ENCODE assay signal across 1 cellular context in genomic region chr20:53157443-53158408, GRCh38.
A peak's percentile ranks its signal among the peaks of the same experiment; 100 is the strongest.
TF ChIP-seq lines count a peak whose summit lies in the region.

No MANE protein-coding gene starts in this region.

TF ChIP-seq in K562, 482 proteins besides CTCF, POLR2A, EP300 and RAD21 (continued from another document):
- TF ChIP-seq ETS1 (conservative IDR thresholded peaks at IDR 0.05; ENCODE audit: control insufficient read depth, low read depth, low read length), result no peak
- TF ChIP-seq ZBTB49 (CRISPR knock-in tag; IDR thresholded peaks at IDR 0.05; ENCODE audit: borderline replicate concordance), result no peak
- no peak for TF ChIP-seq CREB3L1 (IDR thresholded peaks at IDR 0.05; ENCODE audit: borderline replicate concordance, low read depth)
- no peak for TF ChIP-seq PCBP2 (IDR thresholded peaks at IDR 0.05; ENCODE audit: low read depth, low read length, poor library complexity, severe bottlenecking)
- no peak for TF ChIP-seq LARP7 (IDR thresholded peaks at IDR 0.05)
- TF ChIP-seq ERF (CRISPR knock-in tag; IDR thresholded peaks at IDR 0.05), result no peak
- no peak for TF ChIP-seq ZFP36 (IDR thresholded peaks at IDR 0.05; ENCODE audit: low read depth, low read length, partially characterized antibody)
- no peak for TF ChIP-seq THAP12 (CRISPR knock-in tag; IDR thresholded peaks at IDR 0.05)
- no peak for TF ChIP-seq FOXO4 (CRISPR knock-in tag; IDR thresholded peaks at IDR 0.05)
- TF ChIP-seq ZBTB5 (IDR thresholded peaks at IDR 0.05), result no peak
- no peak for TF ChIP-seq HEY1 (CRISPR knock-in tag; IDR thresholded peaks at IDR 0.05; ENCODE audit: borderline replicate concordance)
- TF ChIP-seq ATF2 (CRISPR knock-in tag; IDR thresholded peaks at IDR 0.05), result no peak
- no peak for TF ChIP-seq MYBL2 (IDR thresholded peaks at IDR 0.05; ENCODE audit: low read depth)
- TF ChIP-seq MYBL2 (CRISPR knock-in tag; IDR thresholded peaks at IDR 0.05; ENCODE audit: borderline replicate concordance), result no peak
- TF ChIP-seq SOX6 (IDR thresholded peaks at IDR 0.05), result no peak
- no peak for TF ChIP-seq RAD51 (IDR thresholded peaks at IDR 0.05; ENCODE audit: borderline replicate concordance, low read depth)
- no peak for TF ChIP-seq ZBTB8A (IDR thresholded peaks at IDR 0.05; ENCODE audit: partially characterized antibody)
- TF ChIP-seq RBM22 (IDR thresholded peaks at IDR 0.05; ENCODE audit: low read depth, low read length, poor library complexity, severe bottlenecking), result no peak
- no peak for TF ChIP-seq ZBTB1 (CRISPR knock-in tag; IDR thresholded peaks at IDR 0.05; ENCODE audit: borderline replicate concordance, low read depth)
- no peak for TF ChIP-seq THRB (CRISPR knock-in tag; conservative IDR thresholded peaks at IDR 0.05)
- TF ChIP-seq EHMT2 (IDR thresholded peaks at IDR 0.05), result 0 out of 2 replicates have a peak, but pooled peaks have one; percentile 21
- no peak for TF ChIP-seq SMAD1 (IDR thresholded peaks at IDR 0.05; ENCODE audit: low read depth, low read length, partially characterized antibody)
- TF ChIP-seq MNT (conservative IDR thresholded peaks at IDR 0.05), result no peak
- peak; percentile 57 for TF ChIP-seq SPI1 (IDR thresholded peaks at IDR 0.05; ENCODE audit: borderline replicate concordance, low read depth, low read length)
- TF ChIP-seq RFX7 (CRISPR knock-in tag; IDR thresholded peaks at IDR 0.05), result no peak
- no peak for TF ChIP-seq ASH1L (IDR thresholded peaks at IDR 0.05; ENCODE audit: borderline replicate concordance, low read depth, partially characterized antibody)
- no peak for TF ChIP-seq ZNF431 (CRISPR knock-in tag; IDR thresholded peaks at IDR 0.05)
- TF ChIP-seq RNF2 (IDR thresholded peaks at IDR 0.05), result no peak
- TF ChIP-seq MYC (IDR thresholded peaks at IDR 0.05; ENCODE audit: low read depth, low read length), result no peak
- TF ChIP-seq MYC (CRISPR knock-in tag; IDR thresholded peaks at IDR 0.05; ENCODE audit: borderline replicate concordance, low read depth), result no peak
- TF ChIP-seq TRIM28 (IDR thresholded peaks at IDR 0.05), result 0 out of 2 replicates have a peak, but pooled peaks have one; percentile 37
- TF ChIP-seq RNF219 (CRISPR knock-in tag; IDR thresholded peaks at IDR 0.05), result no peak
- TF ChIP-seq PHB (CRISPR knock-in tag; IDR thresholded peaks at IDR 0.05), result no peak
- no peak for TF ChIP-seq MAFG (tag; conservative IDR thresholded peaks at IDR 0.05)
- no peak for TF ChIP-seq ESRRB (CRISPR knock-in tag; IDR thresholded peaks at IDR 0.05; ENCODE audit: borderline replicate concordance)
- no peak for TF ChIP-seq DDX20 (tag; IDR thresholded peaks at IDR 0.05; ENCODE audit: low read depth)
- no peak for TF ChIP-seq HSF4 (CRISPR knock-in tag; IDR thresholded peaks at IDR 0.05; ENCODE audit: borderline replicate concordance)
- no peak for TF ChIP-seq FOXK1 (CRISPR knock-in tag; IDR thresholded peaks at IDR 0.05; ENCODE audit: borderline replicate concordance)
- TF ChIP-seq ZNF76 (CRISPR knock-in tag; IDR thresholded peaks at IDR 0.05; ENCODE audit: borderline replicate concordance), result no peak
- no peak for TF ChIP-seq SNRNP70 (optimal IDR thresholded peaks at IDR 0.05; ENCODE audit: low read depth, low read length)
- TF ChIP-seq ZNF311 (CRISPR knock-in tag; IDR thresholded peaks at IDR 0.05), result no peak
- TF ChIP-seq CTCFL (IDR thresholded peaks at IDR 0.05; ENCODE audit: borderline replicate concordance, insufficient read depth, low read depth, low read length, poor library complexity, severe bottlenecking), result peak; percentile 62
- no peak for TF ChIP-seq POLR2G (IDR thresholded peaks at IDR 0.05; ENCODE audit: low read depth, low read length)
TF ChIP-seq in K562: peak in this region for 9.
